ENCODE assay signal across 12 cellular contexts in the genomic region with DNA sequence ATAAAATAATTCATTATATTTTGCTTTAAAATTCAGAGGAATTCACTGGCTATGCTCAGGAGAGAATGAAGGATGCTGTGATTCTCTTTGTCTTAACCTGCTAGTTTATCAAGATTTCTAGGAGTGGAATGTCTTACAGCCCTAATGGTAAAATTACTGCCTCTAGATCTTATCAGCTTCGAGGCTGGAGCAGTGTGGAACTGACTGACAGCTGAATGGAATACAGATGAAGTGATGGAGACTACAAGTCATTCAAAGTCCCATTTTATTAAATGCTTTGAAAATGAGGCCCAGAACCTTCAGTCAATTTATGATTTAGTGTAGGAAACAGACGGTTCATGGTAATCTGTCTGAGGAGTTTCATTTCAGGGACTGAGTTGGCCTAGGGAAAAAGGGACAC.
A peak's percentile ranks its signal among the peaks of the same experiment; 100 is the strongest.
DNase-seq lines count a peak whose midpoint lies in the region; ATAC-seq and TF ChIP-seq lines count a peak whose summit lies in the region.
"Had no signal": no experiment of that assay in that cellular context is flagged by ENCODE, and none has a peak within 500 bp of the region (broad histone marks: within the 10 kb centered on the region; RNA-seq: fewer than 3 reads in every experiment).

No MANE protein-coding gene starts in this region.

- DNase-seq in NCI-H69 (lab: John Stamatoyannopoulos, UW) (peak; percentile 33), islet precursor cell (peak; percentile 53), left ventricle myocardium superior (no peak)
- DNase-seq: C1 segment of cervical spinal cord; CD4-positive, alpha-beta memory T cell; DMS79; IMR-90 had no signal

- ATAC-seq in HG02642 (IDR thresholded peaks at IDR 0.05; ENCODE audit: poor library complexity, unreplicated experiment), result no peak
- no peak for ATAC-seq in GM19467 (IDR thresholded peaks at IDR 0.05; ENCODE audit: unreplicated experiment)
- ATAC-seq in left ventricle myocardium superior, result no peak
- ATAC-seq: HCT116 had no signal

- H3K4me2 ChIP-seq in neural cell (ENCODE audit: low read length), result peak overlapping the region; percentile 62

- no peak overlapping the region for H2AFZ ChIP-seq in neural cell (ENCODE audit: low read depth, low read length)

- no peaks in the 10 kb centered on the region for H3K79me2 ChIP-seq in neural cell (replicated peaks; ENCODE audit: insufficient read depth, low read length)

- H4K20me1 ChIP-seq in neural cell (ENCODE audit: insufficient read depth), result no peaks in the 10 kb centered on the region

- peak overlapping the region; percentile 86 for H3K27ac ChIP-seq in VCaP
- peak overlapping the region; percentile 77 for H3K27ac ChIP-seq in neural cell (ENCODE audit: low read length)

- no peaks in the 10 kb centered on the region for H3K9me3 ChIP-seq in neural cell (ENCODE audit: low read length)

- no peaks in the 10 kb centered on the region for H3K36me3 ChIP-seq in neural cell (ENCODE audit: insufficient read depth, low read length)

- intact Hi-C loops in left ventricle myocardium superior (cut with micrococcal nuclease), result no loop called here

- peak overlapping the region; percentile 34 for H3K4me3 ChIP-seq in neural cell (ENCODE audit: low read length)

- H3K9me2 ChIP-seq in neural cell (ENCODE audit: insufficient read depth, low read length), result no peaks in the 10 kb centered on the region

- no peaks in the 10 kb centered on the region for H3K27me3 ChIP-seq in neural cell (ENCODE audit: insufficient read depth, low read depth, low read length)

- no peak for TF ChIP-seq RAD21 in neural cell (conservative IDR thresholded peaks at IDR 0.05)

- TF ChIP-seq CTCF in VCaP (conservative IDR thresholded peaks at IDR 0.05) (no peak), neural cell (IDR thresholded peaks at IDR 0.05; ENCODE audit: poor library complexity, severe bottlenecking) (no peak)

- peaks cover 11% of the 10 kb centered on the region for H3F3A ChIP-seq in neural cell (ENCODE audit: insufficient read depth, low read length, poor library complexity, severe bottlenecking)

- peak overlapping the region; percentile 33 for H3K9ac ChIP-seq in neural cell (ENCODE audit: low read length)

- TF ChIP-seq EP300 in neural cell (conservative IDR thresholded peaks at IDR 0.05; ENCODE audit: poor library complexity, severe bottlenecking), result peak; percentile 93

TF ChIP-seq in neural cell, 6 proteins besides CTCF, POLR2A, EP300 and RAD21:
- TF ChIP-seq POLR2AphosphoS5 (IDR thresholded peaks at IDR 0.05), result peak; percentile 81
- TF ChIP-seq TAF1 (IDR thresholded peaks at IDR 0.05; ENCODE audit: low read depth), result no peak
- TF ChIP-seq EZH2 (IDR thresholded peaks at IDR 0.05; ENCODE audit: borderline replicate concordance, insufficient read depth, low read length, poor library complexity, severe bottlenecking), result no peak
- no peak for TF ChIP-seq MXI1 (conservative IDR thresholded peaks at IDR 0.05; ENCODE audit: poor library complexity, severe bottlenecking)
- TF ChIP-seq, protein P1, sequence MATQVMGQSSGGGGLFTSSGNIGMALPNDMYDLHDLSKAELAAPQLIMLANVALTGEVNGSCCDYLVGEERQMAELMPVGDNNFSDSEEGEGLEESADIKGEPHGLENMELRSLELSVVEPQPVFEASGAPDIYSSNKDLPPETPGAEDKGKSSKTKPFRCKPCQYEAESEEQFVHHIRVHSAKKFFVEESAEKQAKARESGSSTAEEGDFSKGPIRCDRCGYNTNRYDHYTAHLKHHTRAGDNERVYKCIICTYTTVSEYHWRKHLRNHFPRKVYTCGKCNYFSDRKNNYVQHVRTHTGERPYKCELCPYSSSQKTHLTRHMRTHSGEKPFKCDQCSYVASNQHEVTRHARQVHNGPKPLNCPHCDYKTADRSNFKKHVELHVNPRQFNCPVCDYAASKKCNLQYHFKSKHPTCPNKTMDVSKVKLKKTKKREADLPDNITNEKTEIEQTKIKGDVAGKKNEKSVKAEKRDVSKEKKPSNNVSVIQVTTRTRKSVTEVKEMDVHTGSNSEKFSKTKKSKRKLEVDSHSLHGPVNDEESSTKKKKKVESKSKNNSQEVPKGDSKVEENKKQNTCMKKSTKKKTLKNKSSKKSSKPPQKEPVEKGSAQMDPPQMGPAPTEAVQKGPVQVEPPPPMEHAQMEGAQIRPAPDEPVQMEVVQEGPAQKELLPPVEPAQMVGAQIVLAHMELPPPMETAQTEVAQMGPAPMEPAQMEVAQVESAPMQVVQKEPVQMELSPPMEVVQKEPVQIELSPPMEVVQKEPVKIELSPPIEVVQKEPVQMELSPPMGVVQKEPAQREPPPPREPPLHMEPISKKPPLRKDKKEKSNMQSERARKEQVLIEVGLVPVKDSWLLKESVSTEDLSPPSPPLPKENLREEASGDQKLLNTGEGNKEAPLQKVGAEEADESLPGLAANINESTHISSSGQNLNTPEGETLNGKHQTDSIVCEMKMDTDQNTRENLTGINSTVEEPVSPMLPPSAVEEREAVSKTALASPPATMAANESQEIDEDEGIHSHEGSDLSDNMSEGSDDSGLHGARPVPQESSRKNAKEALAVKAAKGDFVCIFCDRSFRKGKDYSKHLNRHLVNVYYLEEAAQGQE (IDR thresholded peaks at IDR 0.05; ENCODE audit: borderline replicate concordance), result peak; percentile 66
